ENCODE assay signal across 21 cellular contexts in the genomic region with DNA sequence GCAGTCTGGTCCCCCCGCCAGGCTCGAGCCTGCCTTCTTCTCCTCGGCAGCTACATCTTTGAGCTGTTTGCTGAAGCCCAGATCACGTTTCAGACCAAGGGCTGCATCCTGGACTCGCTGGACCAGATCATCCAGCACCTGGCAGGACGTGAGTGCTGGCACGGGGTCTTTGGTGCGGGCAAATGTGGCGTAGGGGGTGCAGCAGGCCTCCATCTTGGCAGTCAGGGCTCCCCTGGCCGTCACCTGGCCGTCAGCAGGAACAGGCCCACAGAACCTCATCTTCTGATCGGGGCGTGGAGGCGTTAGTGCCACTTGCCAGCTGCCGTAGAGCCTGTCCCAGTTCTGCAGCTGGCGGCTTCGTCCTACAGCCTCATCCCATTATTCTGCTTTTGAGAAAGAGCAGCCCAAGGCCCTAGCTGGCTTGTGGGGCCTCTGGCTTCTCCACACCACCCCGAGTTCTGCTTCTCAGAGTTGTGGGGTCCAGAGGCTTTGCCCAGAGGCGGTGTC. TPM values are rescaled to one million over a fixed set of nuclear protein-coding genes. Genes with fewer than 3 reads are reported as not detected.
A peak's percentile ranks its signal among the peaks of the same experiment; 100 is the strongest.
DNase-seq lines count a peak whose midpoint lies in the region; ATAC-seq, FAIRE-seq and TF ChIP-seq lines count a peak whose summit lies in the region.
"Had no signal": no experiment of that assay in that cellular context is flagged by ENCODE, and none has a peak within 500 bp of the region (broad histone marks: within the 10 kb centered on the region; RNA-seq: fewer than 3 reads in every experiment).

No MANE protein-coding gene starts in this region.

- no peaks in the 10 kb centered on the region for H4K20me1 ChIP-seq in HepG2 (ENCODE audit: insufficient read depth, low read length)

- no peak overlapping the region for H3K9ac ChIP-seq in HepG2 (ENCODE audit: insufficient read depth, low read depth, low read length)
- no peak overlapping the region for H3K9ac ChIP-seq in kidney (ENCODE audit: low read length in 2 of 2)

- POLR2A ChIA-PET in HepG2 (lab: Yijun Ruan, JAX), result no interaction called here
- POLR2A ChIA-PET in activated CD4-positive, alpha-beta memory T cell treated with anti-CD3 and anti-CD28 coated beads for 36 hours (lab: Charles Lee), result no interaction called here

- no peak for TF ChIP-seq POLR2A in HepG2 (IDR thresholded peaks at IDR 0.05; ENCODE audit: insufficient read depth in 1 of 2, low read depth in 2 of 2, low read length in 2 of 2)
- no peak for TF ChIP-seq POLR2A in right lobe of liver (IDR thresholded peaks at IDR 0.05)

- CTCF ChIA-PET in HepG2 (lab: Yijun Ruan, JAX; ENCODE audit: low intra/inter-chr PET ratio, low total read pairs), result no interaction called here
- CTCF ChIA-PET in activated CD4-positive, alpha-beta memory T cell treated with anti-CD3 and anti-CD28 coated beads for 36 hours (lab: Charles Lee), result interaction anchor here (0.6 kb wide), 1 partner anchor 12 kb away, joined by 3 read pairs; no protein-coding TSS in a partner anchor

- H3K9me3 ChIP-seq in HepG2 (ENCODE audit: low read length) (no peaks in the 10 kb centered on the region), right lobe of liver (no peaks in the 10 kb centered on the region), kidney (ENCODE audit: control insufficient read depth in 1 of 2, low read length in 2 of 2) (no peaks in the 10 kb centered on the region)

- FAIRE-seq in HepG2 (lab: Jason Lieb, UNC) (no peak), kidney (lab: Jason Lieb, UNC) (no peak)
- FAIRE-seq: GM12892, GM18507 had no signal

- no peak for TF ChIP-seq CTCF in HepG2 (CRISPR knock-in tag; IDR thresholded peaks at IDR 0.05)
- TF ChIP-seq CTCF in right lobe of liver (IDR thresholded peaks at IDR 0.05), result no peak
- no peak for TF ChIP-seq CTCF in kidney (IDR thresholded peaks at IDR 0.05; ENCODE audit: borderline replicate concordance, extremely low read depth, insufficient read depth)

- no peak for TF ChIP-seq EP300 in HepG2 (IDR thresholded peaks at IDR 0.05; ENCODE audit: low read depth in 2 of 2, low read length in 2 of 2)
- no peak for TF ChIP-seq EP300 in HepG2 (CRISPR knock-in tag; IDR thresholded peaks at IDR 0.05; ENCODE audit: borderline replicate concordance)

- H3K79me2 ChIP-seq in HepG2 (ENCODE audit: insufficient read depth, low read length), result no peaks in the 10 kb centered on the region

- in situ Hi-C loops in HepG2 (cut with HindIII; ENCODE audit: extremely low pct_ligation_motif_present, low pct_unique_long_range_greater_than_20kb), result no loop called here

- H3K27me3 Mint-ChIP-seq in activated CD4-positive, alpha-beta memory T cell treated with anti-CD3 and anti-CD28 coated beads for 36 hours, result no peaks in the 10 kb centered on the region

- BruUV-seq in HepG2 (replicated peaks; lab: Mats Ljungman, UMichigan), result no TSS peak

- H3K9me3 Mint-ChIP-seq in activated CD4-positive, alpha-beta memory T cell treated with anti-CD3 and anti-CD28 coated beads for 36 hours, result no peaks in the 10 kb centered on the region

- peaks cover 17% of the 10 kb centered on the region for H3K36me3 Mint-ChIP-seq in activated CD4-positive, alpha-beta memory T cell treated with anti-CD3 and anti-CD28 coated beads for 36 hours

- no peak overlapping the region for H3K4me3 ChIP-seq in HepG2 (replicated peaks in 1 of 3; ENCODE audit: insufficient read depth in 1 of 3, low read depth in 2 of 3, low read length in 3 of 3)
- H3K4me3 ChIP-seq in right lobe of liver, result no peak overlapping the region
- no peak overlapping the region for H3K4me3 ChIP-seq in kidney (ENCODE audit: low read length in 2 of 2)

- no peaks in the 10 kb centered on the region for H3K27me3 ChIP-seq in HepG2 (ENCODE audit: control insufficient read depth in 1 of 2, insufficient read depth in 2 of 2, low read length in 2 of 2)
- no peaks in the 10 kb centered on the region for H3K27me3 ChIP-seq in right lobe of liver

- H3K27ac ChIP-seq in HepG2 (ENCODE audit: extremely low read length, insufficient read depth, low read length) (no peak overlapping the region), right lobe of liver (no peak overlapping the region), kidney (ENCODE audit: low read depth in 2 of 2, low read length in 2 of 2) (no peak overlapping the region)
- H3K27ac ChIP-seq: 22Rv1, C4-2B had no signal

- no peak for TF ChIP-seq RAD21 in HepG2 (CRISPR knock-in tag; IDR thresholded peaks at IDR 0.05)

- DNase-seq in HepG2 (ENCODE audit: low spot score) (no peak), right lobe of liver (no peak), kidney (peak; percentile 66)
- DNase-seq in activated CD4-positive, alpha-beta memory T cell treated with anti-CD3 and anti-CD28 coated beads for 36 hours, result no peak
- DNase-seq: AML-193, DMS79, GOT3, Karpas-422, NCI-H1417 treated with DMSO at 0.1 percent for 48 hours, NCI-H1930, NCI-H226, NCI-H524, NCI-H82, OCI-M1, SIG-M5 had no signal

- H3K4me1 Mint-ChIP-seq in activated CD4-positive, alpha-beta memory T cell treated with anti-CD3 and anti-CD28 coated beads for 36 hours (ENCODE audit: low read depth), result peaks cover 5% of the 10 kb centered on the region

- WGBS in HepG2 (ENCODE audit: low lambda C conversion rate), result 98% methylated on average over 18 of the region's 19 CpGs
- WGBS in right lobe of liver (ENCODE audit: insufficient coverage, low coverage, low lambda C conversion rate, missing lambda C conversion rate), result 100% methylated on average over 5 of the region's 19 CpGs

- no peak for ATAC-seq in HepG2
- ATAC-seq in right lobe of liver, result no peak
- no peak for ATAC-seq in HG03095 (IDR thresholded peaks at IDR 0.05; ENCODE audit: unreplicated experiment)
- no peak for ATAC-seq in HG03378 (IDR thresholded peaks at IDR 0.05; ENCODE audit: unreplicated experiment)

- H3K36me3 ChIP-seq in HepG2 (replicated peaks in 1 of 2; ENCODE audit: control insufficient read depth in 1 of 2, insufficient read depth in 2 of 2, low read length in 2 of 2) (peaks cover 18 to 19% of the 10 kb centered on the region in 2 experiments; a peak in 4 of 5 replicates), right lobe of liver (no peaks in the 10 kb centered on the region), kidney (ENCODE audit: control insufficient read depth in 1 of 2, insufficient read depth in 2 of 2, low read length in 2 of 2) (no peaks in the 10 kb centered on the region)

- H2AFZ ChIP-seq in HepG2 (ENCODE audit: low read length), result no peak overlapping the region

- peaks cover 10% of the 10 kb centered on the region for H3K4me1 ChIP-seq in HepG2 (ENCODE audit: insufficient read depth, low read length)
- H3K4me1 ChIP-seq in right lobe of liver, result no peaks in the 10 kb centered on the region
- peaks cover 0 to 11% of the 10 kb centered on the region in 2 donors for H3K4me1 ChIP-seq in kidney (ENCODE audit: control insufficient read depth in 1 of 2, insufficient read depth in 1 of 2, low read depth in 1 of 2, low read length in 2 of 2)

- H3K27ac Mint-ChIP-seq in activated CD4-positive, alpha-beta memory T cell treated with anti-CD3 and anti-CD28 coated beads for 36 hours, result no peak overlapping the region

- no peak overlapping the region for H3K4me2 ChIP-seq in HepG2 (ENCODE audit: low read depth, low read length)

- intact Hi-C loops in HepG2 (cut with micrococcal nuclease; ENCODE audit: unreplicated experiment), result no loop called here
- intact Hi-C loops in right lobe of liver (cut with DNase I), result loop anchor here in 1 of 2 donors (5.0 kb wide), 1 partner anchor 403 kb away; no protein-coding TSS in a partner anchor
- intact Hi-C loops in kidney (cut with DNase I), result no loop called here
- intact Hi-C loops in activated CD4-positive, alpha-beta memory T cell treated with anti-CD3 and anti-CD28 coated beads for 36 hours (cut with micrococcal nuclease), result no loop called here

- no peak overlapping the region for H3K4me3 Mint-ChIP-seq in activated CD4-positive, alpha-beta memory T cell treated with anti-CD3 and anti-CD28 coated beads for 36 hours

RNA-seq across cellular contexts. Expression of a gene that starts 16.6 kb away (rescaled TPM):
- total RNA-seq in HepG2 (2016; rRNA removed; fragmentation: Illumina TruSeq; extraction: Trizol) (not detected in 2 replicates), right lobe of liver (1 to 10 TPM in 1 of 6 experiments, under 1 TPM in 2, not detected in 3; 0.56 to 1.0 (median 0.62) TPM), kidney (64.5 TPM)
- total RNA-seq in HepG2 (2016; cell fraction: cytosol; rRNA removed; fragmentation: Illumina TruSeq; extraction: Trizol; ENCODE audit: low read depth), result not detected in 2 replicates
- total RNA-seq in HepG2 (2016; cell fraction: insoluble cytoplasmic fraction; rRNA removed; fragmentation: Illumina TruSeq; extraction: Trizol), result not detected in 2 replicates
- total RNA-seq in HepG2 (2016; cell fraction: membrane; rRNA removed; fragmentation: Illumina TruSeq; extraction: Trizol), result not detected in 2 replicates
- not detected in 2 replicates for total RNA-seq in HepG2 (2016; cell fraction: nucleus; rRNA removed; fragmentation: Illumina TruSeq; extraction: Trizol)
- polyA plus RNA-seq in HepG2 (2011; rRNA removed) (0.24 and 0.86 TPM in 2 replicates), kidney (ENCODE audit: insufficient read depth, low read depth, low replicate concordance) (2.4 TPM)
- polyA plus RNA-seq in HepG2 (2011; cell fraction: cytosol; rRNA removed), result 0.45 and 1.3 TPM in 2 replicates
- polyA plus RNA-seq in HepG2 (2011; cell fraction: nucleus; rRNA removed), result 22.5 and 36.0 TPM in 2 replicates
- 0.55 TPM in 1 of 2 replicates, not detected in the other for polyA plus RNA-seq in HepG2 (2012)
- 0.45 and 0.48 TPM in 2 replicates for polyA plus RNA-seq in HepG2 (2016; cell fraction: cytosol; fragmentation: Illumina TruSeq; extraction: Trizol; ENCODE audit: low read depth)
- polyA plus RNA-seq in HepG2 (2016; cell fraction: insoluble cytoplasmic fraction; fragmentation: Illumina TruSeq; extraction: Trizol; ENCODE audit: low read depth), result 0.32 TPM in 1 of 2 replicates, not detected in the other
- 0.37 and 0.71 TPM in 2 replicates for polyA plus RNA-seq in HepG2 (2016; cell fraction: membrane; fragmentation: Illumina TruSeq; extraction: Trizol; ENCODE audit: low read depth)
- polyA plus RNA-seq in HepG2 (2016; cell fraction: nucleus; fragmentation: Illumina TruSeq; extraction: Trizol; ENCODE audit: insufficient read depth, low read depth), result not detected in 2 replicates
- not detected in 2 replicates for polyA minus RNA-seq in HepG2 (2011; rRNA and poly(A)+ RNA removed; ENCODE audit: low replicate concordance)
- polyA minus RNA-seq in HepG2 (2011; cell fraction: cytosol; rRNA and poly(A)+ RNA removed), result not detected in 2 replicates
- not detected in 2 replicates for polyA minus RNA-seq in HepG2 (2011; cell fraction: nucleus; rRNA and poly(A)+ RNA removed)
- not detected for total RNA-seq in activated CD4-positive, alpha-beta memory T cell treated with anti-CD3 and anti-CD28 coated beads for 36 hours

RNA-seq across cellular contexts. Expression of a gene that starts 21.7 kb away (rescaled TPM):
- total RNA-seq in HepG2 (2016; rRNA removed; fragmentation: Illumina TruSeq; extraction: Trizol) (10.9 and 21.8 TPM in 2 replicates), right lobe of liver (10 to 100 TPM in 5 of 6 experiments, 1 to 10 TPM in 1; 9.6 to 16.3 (median 12.4) TPM), kidney (37.7 TPM)
- 1.6 and 2.4 TPM in 2 replicates for total RNA-seq in HepG2 (2016; cell fraction: cytosol; rRNA removed; fragmentation: Illumina TruSeq; extraction: Trizol; ENCODE audit: low read depth)
- 8.3 and 23.6 TPM in 2 replicates for total RNA-seq in HepG2 (2016; cell fraction: insoluble cytoplasmic fraction; rRNA removed; fragmentation: Illumina TruSeq; extraction: Trizol)
- total RNA-seq in HepG2 (2016; cell fraction: membrane; rRNA removed; fragmentation: Illumina TruSeq; extraction: Trizol), result 4.7 and 6.3 TPM in 2 replicates
- total RNA-seq in HepG2 (2016; cell fraction: nucleus; rRNA removed; fragmentation: Illumina TruSeq; extraction: Trizol), result 34.3 and 37.2 TPM in 2 replicates
- polyA plus RNA-seq in HepG2 (2011; rRNA removed) (29.5 and 36.4 TPM in 2 replicates), kidney (ENCODE audit: insufficient read depth, low read depth, low replicate concordance) (5.3 TPM)
- polyA plus RNA-seq in HepG2 (2011; cell fraction: cytosol; rRNA removed), result 3.8 and 9.1 TPM in 2 replicates
- polyA plus RNA-seq in HepG2 (2011; cell fraction: nucleus; rRNA removed), result 268 and 385 TPM in 2 replicates
- 16.7 and 17.6 TPM in 2 replicates for polyA plus RNA-seq in HepG2 (2012)
- polyA plus RNA-seq in HepG2 (2016; cell fraction: cytosol; fragmentation: Illumina TruSeq; extraction: Trizol; ENCODE audit: low read depth), result 1.9 TPM in 2 replicates
- polyA plus RNA-seq in HepG2 (2016; cell fraction: insoluble cytoplasmic fraction; fragmentation: Illumina TruSeq; extraction: Trizol; ENCODE audit: low read depth), result 8.6 and 15.7 TPM in 2 replicates
- 4.9 and 5.5 TPM in 2 replicates for polyA plus RNA-seq in HepG2 (2016; cell fraction: membrane; fragmentation: Illumina TruSeq; extraction: Trizol; ENCODE audit: low read depth)
- polyA plus RNA-seq in HepG2 (2016; cell fraction: nucleus; fragmentation: Illumina TruSeq; extraction: Trizol; ENCODE audit: insufficient read depth, low read depth), result 117 and 129 TPM in 2 replicates
- polyA minus RNA-seq in HepG2 (2011; rRNA and poly(A)+ RNA removed; ENCODE audit: low replicate concordance), result 47.6 and 86.8 TPM in 2 replicates
- 5.5 and 5.7 TPM in 2 replicates for polyA minus RNA-seq in HepG2 (2011; cell fraction: cytosol; rRNA and poly(A)+ RNA removed)
- polyA minus RNA-seq in HepG2 (2011; cell fraction: nucleus; rRNA and poly(A)+ RNA removed), result 78.0 and 85.2 TPM in 2 replicates
- 10 to 100 TPM; 38.0 to 38.3 TPM for total RNA-seq in activated CD4-positive, alpha-beta memory T cell treated with anti-CD3 and anti-CD28 coated beads for 36 hours

RNA-seq across cellular contexts. Expression of a gene that starts 26.6 kb away (rescaled TPM):
- 28.1 and 48.3 TPM in 2 replicates for total RNA-seq in HepG2 (2016; rRNA removed; fragmentation: Illumina TruSeq; extraction: Trizol)
- 9.7 and 10.6 TPM in 2 replicates for total RNA-seq in HepG2 (2016; cell fraction: cytosol; rRNA removed; fragmentation: Illumina TruSeq; extraction: Trizol; ENCODE audit: low read depth)
- total RNA-seq in HepG2 (2016; cell fraction: insoluble cytoplasmic fraction; rRNA removed; fragmentation: Illumina TruSeq; extraction: Trizol), result 26.7 and 50.6 TPM in 2 replicates
- 20.0 and 20.9 TPM in 2 replicates for total RNA-seq in HepG2 (2016; cell fraction: membrane; rRNA removed; fragmentation: Illumina TruSeq; extraction: Trizol)
- total RNA-seq in HepG2 (2016; cell fraction: nucleus; rRNA removed; fragmentation: Illumina TruSeq; extraction: Trizol), result 36.8 and 43.1 TPM in 2 replicates
- polyA plus RNA-seq in HepG2 (2011; rRNA removed), result 21.0 and 28.5 TPM in 2 replicates
- 22.7 and 33.5 TPM in 2 replicates for polyA plus RNA-seq in HepG2 (2011; cell fraction: cytosol; rRNA removed)
- polyA plus RNA-seq in HepG2 (2011; cell fraction: nucleus; rRNA removed), result 98.2 and 123 TPM in 2 replicates
- polyA plus RNA-seq in HepG2 (2012), result 13.1 and 18.3 TPM in 2 replicates
- 10.7 and 12.2 TPM in 2 replicates for polyA plus RNA-seq in HepG2 (2016; cell fraction: cytosol; fragmentation: Illumina TruSeq; extraction: Trizol; ENCODE audit: low read depth)
- 28.3 and 29.5 TPM in 2 replicates for polyA plus RNA-seq in HepG2 (2016; cell fraction: insoluble cytoplasmic fraction; fragmentation: Illumina TruSeq; extraction: Trizol; ENCODE audit: low read depth)
- polyA plus RNA-seq in HepG2 (2016; cell fraction: membrane; fragmentation: Illumina TruSeq; extraction: Trizol; ENCODE audit: low read depth), result 16.2 and 16.7 TPM in 2 replicates
- 84.0 and 90.0 TPM in 2 replicates for polyA plus RNA-seq in HepG2 (2016; cell fraction: nucleus; fragmentation: Illumina TruSeq; extraction: Trizol; ENCODE audit: insufficient read depth, low read depth)
- 1.7 and 23.2 TPM in 2 replicates for polyA minus RNA-seq in HepG2 (2011; rRNA and poly(A)+ RNA removed; ENCODE audit: low replicate concordance)
- polyA minus RNA-seq in HepG2 (2011; cell fraction: cytosol; rRNA and poly(A)+ RNA removed), result 8.5 and 11.0 TPM in 2 replicates
- 3.3 and 5.6 TPM in 2 replicates for polyA minus RNA-seq in HepG2 (2011; cell fraction: nucleus; rRNA and poly(A)+ RNA removed)
- total RNA-seq in right lobe of liver, result 1 to 10 TPM in 1 of 6 experiments, under 1 TPM in 5; 0.43 to 1.6 (median 0.77) TPM
- total RNA-seq in kidney, result 84.9 TPM
- polyA plus RNA-seq in kidney (ENCODE audit: insufficient read depth, low read depth, low replicate concordance), result 20.6 TPM
- total RNA-seq in activated CD4-positive, alpha-beta memory T cell treated with anti-CD3 and anti-CD28 coated beads for 36 hours, result 10 to 100 TPM; 17.3 to 18.0 TPM

RNA-seq across cellular contexts. Expression of a gene that starts 27.9 kb away (rescaled TPM):
- total RNA-seq in HepG2 (2016; rRNA removed; fragmentation: Illumina TruSeq; extraction: Trizol), result 33.7 and 51.1 TPM in 2 replicates
- 9.6 and 11.5 TPM in 2 replicates for total RNA-seq in HepG2 (2016; cell fraction: cytosol; rRNA removed; fragmentation: Illumina TruSeq; extraction: Trizol; ENCODE audit: low read depth)
- total RNA-seq in HepG2 (2016; cell fraction: insoluble cytoplasmic fraction; rRNA removed; fragmentation: Illumina TruSeq; extraction: Trizol), result 31.8 and 53.2 TPM in 2 replicates
- 22.2 and 23.1 TPM in 2 replicates for total RNA-seq in HepG2 (2016; cell fraction: membrane; rRNA removed; fragmentation: Illumina TruSeq; extraction: Trizol)
- 37.5 and 46.0 TPM in 2 replicates for total RNA-seq in HepG2 (2016; cell fraction: nucleus; rRNA removed; fragmentation: Illumina TruSeq; extraction: Trizol)
- polyA plus RNA-seq in HepG2 (2011; rRNA removed), result 32.0 and 42.8 TPM in 2 replicates
- 48.5 and 49.6 TPM in 2 replicates for polyA plus RNA-seq in HepG2 (2011; cell fraction: cytosol; rRNA removed)
- polyA plus RNA-seq in HepG2 (2011; cell fraction: nucleus; rRNA removed), result 123 and 125 TPM in 2 replicates
- 26.6 and 30.7 TPM in 2 replicates for polyA plus RNA-seq in HepG2 (2012)
- 8.8 and 9.1 TPM in 2 replicates for polyA plus RNA-seq in HepG2 (2016; cell fraction: cytosol; fragmentation: Illumina TruSeq; extraction: Trizol; ENCODE audit: low read depth)
- polyA plus RNA-seq in HepG2 (2016; cell fraction: insoluble cytoplasmic fraction; fragmentation: Illumina TruSeq; extraction: Trizol; ENCODE audit: low read depth), result 30.0 and 34.6 TPM in 2 replicates
- polyA plus RNA-seq in HepG2 (2016; cell fraction: membrane; fragmentation: Illumina TruSeq; extraction: Trizol; ENCODE audit: low read depth), result 12.6 and 13.5 TPM in 2 replicates
- 86.0 and 91.0 TPM in 2 replicates for polyA plus RNA-seq in HepG2 (2016; cell fraction: nucleus; fragmentation: Illumina TruSeq; extraction: Trizol; ENCODE audit: insufficient read depth, low read depth)
- 28.5 and 35.1 TPM in 2 replicates for polyA minus RNA-seq in HepG2 (2011; rRNA and poly(A)+ RNA removed; ENCODE audit: low replicate concordance)
- polyA minus RNA-seq in HepG2 (2011; cell fraction: cytosol; rRNA and poly(A)+ RNA removed), result 10.4 and 12.4 TPM in 2 replicates
- polyA minus RNA-seq in HepG2 (2011; cell fraction: nucleus; rRNA and poly(A)+ RNA removed), result 55.9 and 67.1 TPM in 2 replicates
- total RNA-seq in right lobe of liver, result 10 to 100 TPM; 16.0 to 22.2 (median 20.2) TPM
- total RNA-seq in kidney, result 71.2 TPM
- 60.6 TPM for polyA plus RNA-seq in kidney (ENCODE audit: insufficient read depth, low read depth, low replicate concordance)
- 10 to 100 TPM; 54.6 to 58.4 TPM for total RNA-seq in activated CD4-positive, alpha-beta memory T cell treated with anti-CD3 and anti-CD28 coated beads for 36 hours

RNA-seq across cellular contexts. Expression of a gene that starts 28.0 kb away (rescaled TPM):
- total RNA-seq in HepG2 (2016; rRNA removed; fragmentation: Illumina TruSeq; extraction: Trizol) (40.2 and 41.9 TPM in 2 replicates), right lobe of liver (10 to 100 TPM; 18.7 to 68.9 (median 31.9) TPM), kidney (30.5 TPM)
- 34.8 and 37.0 TPM in 2 replicates for total RNA-seq in HepG2 (2016; cell fraction: cytosol; rRNA removed; fragmentation: Illumina TruSeq; extraction: Trizol; ENCODE audit: low read depth)
- 37.7 and 46.6 TPM in 2 replicates for total RNA-seq in HepG2 (2016; cell fraction: insoluble cytoplasmic fraction; rRNA removed; fragmentation: Illumina TruSeq; extraction: Trizol)
- 18.3 and 22.0 TPM in 2 replicates for total RNA-seq in HepG2 (2016; cell fraction: membrane; rRNA removed; fragmentation: Illumina TruSeq; extraction: Trizol)
- total RNA-seq in HepG2 (2016; cell fraction: nucleus; rRNA removed; fragmentation: Illumina TruSeq; extraction: Trizol), result 23.9 and 24.8 TPM in 2 replicates
- polyA plus RNA-seq in HepG2 (2011; rRNA removed) (23.0 and 32.8 TPM in 2 replicates), kidney (ENCODE audit: insufficient read depth, low read depth, low replicate concordance) (39.6 TPM)
- 17.1 and 24.8 TPM in 2 replicates for polyA plus RNA-seq in HepG2 (2011; cell fraction: cytosol; rRNA removed)
- polyA plus RNA-seq in HepG2 (2011; cell fraction: nucleus; rRNA removed), result 93.0 and 104 TPM in 2 replicates
- polyA plus RNA-seq in HepG2 (2012), result 16.8 and 17.7 TPM in 2 replicates
- polyA plus RNA-seq in HepG2 (2016; cell fraction: cytosol; fragmentation: Illumina TruSeq; extraction: Trizol; ENCODE audit: low read depth), result 4.5 and 5.1 TPM in 2 replicates
- 36.0 and 43.8 TPM in 2 replicates for polyA plus RNA-seq in HepG2 (2016; cell fraction: insoluble cytoplasmic fraction; fragmentation: Illumina TruSeq; extraction: Trizol; ENCODE audit: low read depth)
- 9.1 and 10.0 TPM in 2 replicates for polyA plus RNA-seq in HepG2 (2016; cell fraction: membrane; fragmentation: Illumina TruSeq; extraction: Trizol; ENCODE audit: low read depth)
- polyA plus RNA-seq in HepG2 (2016; cell fraction: nucleus; fragmentation: Illumina TruSeq; extraction: Trizol; ENCODE audit: insufficient read depth, low read depth), result 70.9 and 80.9 TPM in 2 replicates
- polyA minus RNA-seq in HepG2 (2011; rRNA and poly(A)+ RNA removed; ENCODE audit: low replicate concordance), result 12.8 and 40.1 TPM in 2 replicates
- polyA minus RNA-seq in HepG2 (2011; cell fraction: cytosol; rRNA and poly(A)+ RNA removed), result 9.3 and 9.5 TPM in 2 replicates
- 13.8 and 15.9 TPM in 2 replicates for polyA minus RNA-seq in HepG2 (2011; cell fraction: nucleus; rRNA and poly(A)+ RNA removed)
- 10 to 100 TPM; 28.7 to 29.9 TPM for total RNA-seq in activated CD4-positive, alpha-beta memory T cell treated with anti-CD3 and anti-CD28 coated beads for 36 hours

Comparison
In these comparisons a context has a peak if more than half of its experiments do, and no peak if none do; other contexts are left out.
1. RNA of a gene that starts 26.6 kb away (total RNA-seq): 84.9 TPM in kidney (single experiment), 9.7 to 50.6 TPM in HepG2 and 17.3 to 18.0 TPM in activated CD4-positive, alpha-beta memory T cell treated with anti-CD3 and anti-CD28 coated beads for 36 hours; 0.43 to 1.6 TPM in right lobe of liver; every median in the first group is over 4 times any median in the second.
2. RNA of a gene that starts 16.6 kb away (total RNA-seq): 64.5 TPM in kidney (single experiment); 0.56 to 1.0 TPM in right lobe of liver, not detected in activated CD4-positive, alpha-beta memory T cell treated with anti-CD3 and anti-CD28 coated beads for 36 hours and not detected in HepG2; every median in the first group is over 10 times any median in the second.